ENCODE assay signal across 22 cellular contexts in genomic region chr10:125757742-125758141, GRCh38. TPM values are rescaled to one million over a fixed set of nuclear protein-coding genes. Genes with fewer than 3 reads are reported as not detected.
DNase-seq lines count a peak whose midpoint lies in the region; ATAC-seq, FAIRE-seq and TF ChIP-seq lines count a peak whose summit lies in the region.
"Had no signal": no experiment of that assay in that cellular context is flagged by ENCODE, and none has a peak within 500 bp of the region (broad histone marks: within the 10 kb centered on the region; RNA-seq: fewer than 3 reads in every experiment).

No MANE protein-coding gene starts in this region.

- DNase-seq in stimulated activated naive CD8-positive, alpha-beta T cell treated with anti-CD3 and anti-CD28 coated beads, Interleukin-15, amount 100 ng/mL, for 72 hours: no peak
- DNase-seq in endothelial cell of umbilical vein (ENCODE audit: low read depth, low spot score): peak; percentile 8
- no peak for DNase-seq in neural crest cell (ENCODE audit: low read depth, low spot score)
- no peak for DNase-seq in DMS114 treated with DMSO at 0.1 percent for 48 hours (lab: John Stamatoyannopoulos, UW; ENCODE audit: unreplicated experiment)
- DNase-seq: ACHN; BE2C; C1 segment of cervical spinal cord; CD4-positive, CD25-positive, alpha-beta regulatory T cell; CD8-positive, alpha-beta memory T cell; COR-L47; DMS 273 treated with DMSO at 0.1 percent for 48 hours; GOT3; H7 had no signal

- no peak for ATAC-seq in stimulated activated naive CD8-positive, alpha-beta T cell treated with anti-CD3 and anti-CD28 coated beads, Interleukin-15, amount 100 ng/mL, for 72 hours
- no peak for ATAC-seq in HG02610 (IDR thresholded peaks at IDR 0.05; ENCODE audit: unreplicated experiment)
- ATAC-seq in HG03175 (IDR thresholded peaks at IDR 0.05; ENCODE audit: unreplicated experiment): no peak
- ATAC-seq: HCT116 had no signal

- BruUV-seq in endothelial cell of umbilical vein (replicated peaks; lab: Mats Ljungman, UMichigan): no TSS peak

- no peaks in the 10 kb centered on the region for H3K9me1 ChIP-seq in endothelial cell of umbilical vein (replicated peaks; ENCODE audit: control insufficient read depth, extremely low read depth, insufficient read depth, low read length)

- H3K9me3 ChIP-seq in endothelial cell of umbilical vein (replicated peaks; ENCODE audit: control insufficient read depth, insufficient read depth, low read length): no peaks in the 10 kb centered on the region
- H3K9me3 ChIP-seq: BE2C had no signal

- TF ChIP-seq CTCF in VCaP (conservative IDR thresholded peaks at IDR 0.05) (no peak), endothelial cell of umbilical vein (IDR thresholded peaks at IDR 0.05; ENCODE audit: extremely low read depth in 1 of 2, insufficient read depth in 1 of 2, low read depth in 1 of 2, low read length in 2 of 2) (no peak), neural crest cell (conservative IDR thresholded peaks at IDR 0.05) (no peak)

- no peak overlapping the region for H3K4me2 ChIP-seq in endothelial cell of umbilical vein (ENCODE audit: insufficient read depth, low read length)

- no peak overlapping the region for H3K9ac ChIP-seq in endothelial cell of umbilical vein (replicated peaks; ENCODE audit: extremely low read depth, insufficient read depth, low read length)

- no peak for TF ChIP-seq POLR2A in endothelial cell of umbilical vein (IDR thresholded peaks at IDR 0.05; ENCODE audit: low read depth, low read length)

- no peak overlapping the region for H3K4me3 Mint-ChIP-seq in stimulated activated naive CD8-positive, alpha-beta T cell treated with anti-CD3 and anti-CD28 coated beads, Interleukin-15, Interleukin-2, amounts not matched to agents 100 ng/mL and 50 ng/mL, for 24 hours
- no peak overlapping the region for H3K4me3 Mint-ChIP-seq in stimulated activated naive CD8-positive, alpha-beta T cell treated with anti-CD3 and anti-CD28 coated beads, Interleukin-15, amount 100 ng/mL, for 72 hours
- H3K4me3 Mint-ChIP-seq in neural crest cell: no peak overlapping the region
- H3K4me3 Mint-ChIP-seq: CD4-positive, CD25-positive, alpha-beta regulatory T cell; CD8-positive, alpha-beta memory T cell had no signal

- H3K79me2 ChIP-seq in endothelial cell of umbilical vein (ENCODE audit: control insufficient read depth, insufficient read depth, low read length): no peaks in the 10 kb centered on the region

- no peaks in the 10 kb centered on the region for H3K9me3 Mint-ChIP-seq in stimulated activated naive CD8-positive, alpha-beta T cell treated with anti-CD3 and anti-CD28 coated beads, Interleukin-15, Interleukin-2, amounts not matched to agents 100 ng/mL and 50 ng/mL, for 24 hours
- H3K9me3 Mint-ChIP-seq in stimulated activated naive CD8-positive, alpha-beta T cell treated with anti-CD3 and anti-CD28 coated beads, Interleukin-15, amount 100 ng/mL, for 72 hours: no peaks in the 10 kb centered on the region
- H3K9me3 Mint-ChIP-seq in neural crest cell: no peaks in the 10 kb centered on the region
- H3K9me3 Mint-ChIP-seq: CD4-positive, CD25-positive, alpha-beta regulatory T cell; CD8-positive, alpha-beta memory T cell had no signal

- no peaks in the 10 kb centered on the region for H3K27me3 Mint-ChIP-seq in stimulated activated naive CD8-positive, alpha-beta T cell treated with anti-CD3 and anti-CD28 coated beads, Interleukin-15, Interleukin-2, amounts not matched to agents 100 ng/mL and 50 ng/mL, for 24 hours
- no peaks in the 10 kb centered on the region for H3K27me3 Mint-ChIP-seq in stimulated activated naive CD8-positive, alpha-beta T cell treated with anti-CD3 and anti-CD28 coated beads, Interleukin-15, amount 100 ng/mL, for 72 hours
- no peaks in the 10 kb centered on the region for H3K27me3 Mint-ChIP-seq in neural crest cell (ENCODE audit: low read depth)
- H3K27me3 Mint-ChIP-seq: CD4-positive, CD25-positive, alpha-beta regulatory T cell; CD8-positive, alpha-beta memory T cell had no signal

- no peaks in the 10 kb centered on the region for H3K27me3 ChIP-seq in endothelial cell of umbilical vein (ENCODE audit: control insufficient read depth in 2 of 2, insufficient read depth in 2 of 2, low read length in 2 of 2)
- H3K27me3 ChIP-seq: BE2C had no signal

- dilution Hi-C loops in endothelial cell of umbilical vein (cut with MboI; ENCODE audit: extremely low pct_ligation_motif_present, low sequenced_read_pairs): no loop called here

- H4K20me1 ChIP-seq in endothelial cell of umbilical vein (replicated peaks; ENCODE audit: control insufficient read depth, extremely low read depth, insufficient read depth, low read length): no peaks in the 10 kb centered on the region

- no peaks in the 10 kb centered on the region for H3K4me1 Mint-ChIP-seq in stimulated activated naive CD8-positive, alpha-beta T cell treated with anti-CD3 and anti-CD28 coated beads, Interleukin-15, Interleukin-2, amounts not matched to agents 100 ng/mL and 50 ng/mL, for 24 hours (ENCODE audit: low read depth)
- H3K4me1 Mint-ChIP-seq in stimulated activated naive CD8-positive, alpha-beta T cell treated with anti-CD3 and anti-CD28 coated beads, Interleukin-15, amount 100 ng/mL, for 72 hours: no peaks in the 10 kb centered on the region
- H3K4me1 Mint-ChIP-seq in neural crest cell: peaks cover 27% of the 10 kb centered on the region

- CTCF ChIA-PET in endothelial cell of umbilical vein (lab: Charles Lee): interaction anchor here (1.0 kb wide), 1 partner anchor 927 kb away, joined by 3 read pairs; no protein-coding TSS in a partner anchor

- no peak for FAIRE-seq in endothelial cell of umbilical vein (lab: Jason Lieb, UNC)
- FAIRE-seq: A204.1, G401.6, GM12892 had no signal

- intact Hi-C loops in endothelial cell of umbilical vein (cut with micrococcal nuclease): no loop called here

- H2AFZ ChIP-seq in endothelial cell of umbilical vein (ENCODE audit: low read depth, low read length): no peak overlapping the region

- peaks cover 80% of the 10 kb centered on the region for H3K36me3 Mint-ChIP-seq in stimulated activated naive CD8-positive, alpha-beta T cell treated with anti-CD3 and anti-CD28 coated beads, Interleukin-15, Interleukin-2, amounts not matched to agents 100 ng/mL and 50 ng/mL, for 24 hours (ENCODE audit: low read depth)
- H3K36me3 Mint-ChIP-seq in neural crest cell (ENCODE audit: low read depth): peaks cover 38% of the 10 kb centered on the region

- H3K27ac Mint-ChIP-seq in stimulated activated naive CD8-positive, alpha-beta T cell treated with anti-CD3 and anti-CD28 coated beads, Interleukin-15, Interleukin-2, amounts not matched to agents 100 ng/mL and 50 ng/mL, for 24 hours: peak overlapping the region; percentile 61
- no peak overlapping the region for H3K27ac Mint-ChIP-seq in stimulated activated naive CD8-positive, alpha-beta T cell treated with anti-CD3 and anti-CD28 coated beads, Interleukin-15, amount 100 ng/mL, for 72 hours
- peak overlapping the region; percentile 65 for H3K27ac Mint-ChIP-seq in neural crest cell (ENCODE audit: unreplicated experiment)
- H3K27ac Mint-ChIP-seq: CD4-positive, CD25-positive, alpha-beta regulatory T cell had no signal

- H3K27ac ChIP-seq in VCaP: peak overlapping the region; percentile 87
- no peak overlapping the region for H3K27ac ChIP-seq in endothelial cell of umbilical vein (ENCODE audit: insufficient read depth, low read depth, low read length)

- POLR2A ChIA-PET in endothelial cell of umbilical vein (lab: Charles Lee): no interaction called here

- peaks cover 11 to 13% of the 10 kb centered on the region in 2 experiments for H3K36me3 ChIP-seq in endothelial cell of umbilical vein (ENCODE audit: control insufficient read depth in 2 of 2, extremely low read depth in 1 of 2, insufficient read depth in 2 of 2, low read length in 2 of 2)

- peaks cover 13% of the 10 kb centered on the region for H3K4me1 ChIP-seq in endothelial cell of umbilical vein (ENCODE audit: control insufficient read depth, extremely low read depth, insufficient read depth, low read length)
- H3K4me1 ChIP-seq: BE2C had no signal

- no peak overlapping the region for H3K4me3 ChIP-seq in endothelial cell of umbilical vein (replicated peaks in 1 of 3; ENCODE audit: insufficient read depth in 1 of 3, low read depth in 1 of 3, low read length in 3 of 3)

TF ChIP-seq in endothelial cell of umbilical vein, 7 proteins besides CTCF, POLR2A, EP300 and RAD21 (continues in another document):
- TF ChIP-seq FOS (IDR thresholded peaks at IDR 0.05; ENCODE audit: borderline replicate concordance, insufficient read depth, low read length) (no peak), EZH2 (IDR thresholded peaks at IDR 0.05; ENCODE audit: borderline replicate concordance, low read depth, low read length, severe bottlenecking) (no peak), MYC (IDR thresholded peaks at IDR 0.05; ENCODE audit: low read depth, low read length) (no peak), POLR2AphosphoS5 (IDR thresholded peaks at IDR 0.05; ENCODE audit: insufficient read depth, low read depth, low read length) (no peak), JUN (IDR thresholded peaks at IDR 0.05; ENCODE audit: borderline replicate concordance, insufficient read depth, insufficient read length, low read depth) (no peak), MAX (IDR thresholded peaks at IDR 0.05; ENCODE audit: insufficient read depth, insufficient read length) (no peak)

RNA-seq across cellular contexts. Expression of gene MMP21, which starts 17.9 kb away (rescaled TPM):
- total RNA-seq in endothelial cell of umbilical vein (not detected in 2 replicates), neural crest cell (not detected in 2 replicates)
- polyA plus RNA-seq in endothelial cell of umbilical vein: 0.06 TPM in 1 of 2 replicates, not detected in the other
- not detected in 2 replicates for polyA plus RNA-seq in endothelial cell of umbilical vein (2011; cell fraction: cytosol; rRNA removed)
- polyA plus RNA-seq in endothelial cell of umbilical vein (2011; cell fraction: nucleus; rRNA removed): 0.07 TPM in 1 of 2 replicates, not detected in the other
- polyA plus RNA-seq in endothelial cell of umbilical vein (2012): not detected in 2 replicates
- 0.27 TPM in 1 of 2 replicates, not detected in the other for polyA minus RNA-seq in endothelial cell of umbilical vein
- polyA minus RNA-seq in endothelial cell of umbilical vein (2011; cell fraction: cytosol; rRNA and poly(A)+ RNA removed): not detected
- not detected in 2 replicates for polyA minus RNA-seq in endothelial cell of umbilical vein (2011; cell fraction: nucleus; rRNA and poly(A)+ RNA removed)
- total RNA-seq: H7, HT-29 had no signal
- polyA plus RNA-seq: CD8-positive, alpha-beta memory T cell had no signal

RNA-seq across cellular contexts. Expression of gene EDRF1, which starts 38.2 kb away (rescaled TPM):
- total RNA-seq in endothelial cell of umbilical vein (24.7 and 27.8 TPM in 2 replicates), neural crest cell (42.7 and 46.9 TPM in 2 replicates)
- polyA plus RNA-seq in endothelial cell of umbilical vein: 9.6 and 11.6 TPM in 2 replicates
- 6.9 and 8.2 TPM in 2 replicates for polyA plus RNA-seq in endothelial cell of umbilical vein (2011; cell fraction: cytosol; rRNA removed)
- 55.3 and 79.7 TPM in 2 replicates for polyA plus RNA-seq in endothelial cell of umbilical vein (2011; cell fraction: nucleus; rRNA removed)
- polyA plus RNA-seq in endothelial cell of umbilical vein (2012): 14.4 and 16.8 TPM in 2 replicates
- polyA minus RNA-seq in endothelial cell of umbilical vein: 16.1 and 23.5 TPM in 2 replicates
- 21.3 TPM for polyA minus RNA-seq in endothelial cell of umbilical vein (2011; cell fraction: cytosol; rRNA and poly(A)+ RNA removed)
- polyA minus RNA-seq in endothelial cell of umbilical vein (2011; cell fraction: nucleus; rRNA and poly(A)+ RNA removed): 42.7 and 57.7 TPM in 2 replicates

Comparison
In these comparisons a context has a peak if more than half of its experiments do, and no peak if none do; other contexts are left out.
1. H3K27ac Mint-ChIP-seq: peak in stimulated activated naive CD8-positive, alpha-beta T cell treated with anti-CD3 and anti-CD28 coated beads, Interleukin-15, Interleukin-2, amounts not matched to agents 100 ng/mL and 50 ng/mL, for 24 hours (single experiment) and neural crest cell (single experiment); none in stimulated activated naive CD8-positive, alpha-beta T cell treated with anti-CD3 and anti-CD28 coated beads, Interleukin-15, amount 100 ng/mL, for 72 hours (0 of 2).